ENCODE assay signal across 12 cellular contexts in genomic region chr7:130956417-130957139, GRCh38.
DNase-seq lines count a peak whose midpoint lies in the region; ATAC-seq, FAIRE-seq and TF ChIP-seq lines count a peak whose summit lies in the region.
"Had no signal": no experiment of that assay in that cellular context is flagged by ENCODE, and none has a peak within 500 bp of the region (broad histone marks: within the 10 kb centered on the region; RNA-seq: fewer than 3 reads in every experiment).

No MANE protein-coding gene starts in this region.

- peak overlapping the region; percentile 87 for H3K4me3 Mint-ChIP-seq in activated B cell treated with CpG ODN at 0.5 μM for 24 hours

- H3K36me3 Mint-ChIP-seq in activated B cell treated with CpG ODN at 0.5 μM for 24 hours (ENCODE audit: low read depth) = peaks cover 83% of the 10 kb centered on the region

- TF ChIP-seq CTCF in GM12865 (IDR thresholded peaks at IDR 0.05; ENCODE audit: insufficient read depth, low read depth, low read length, missing control alignments) = no peak
- TF ChIP-seq CTCF in activated B cell treated with CpG ODN at 0.5 μM for 24 hours (IDR thresholded peaks at IDR 0.05) = no peak
- TF ChIP-seq CTCF in keratinocyte (optimal IDR thresholded peaks at IDR 0.05 in 1 of 3, IDR thresholded peaks at IDR 0.05 in 1 of 3, conservative IDR thresholded peaks at IDR 0.05 in 1 of 3; ENCODE audit: extremely low read depth in 1 of 3, insufficient read depth in 2 of 3, low read length in 3 of 3) = no peak

- H3K9me3 Mint-ChIP-seq in activated B cell treated with CpG ODN at 0.5 μM for 24 hours = no peaks in the 10 kb centered on the region

- H3K36me3 ChIP-seq in ACC112 (ENCODE audit: insufficient read depth, low read length) (peaks cover 17% of the 10 kb centered on the region), keratinocyte (ENCODE audit: control insufficient read depth in 2 of 2, extremely low read depth in 1 of 2, insufficient read depth in 2 of 2, low read length in 2 of 2) (peaks cover 5 to 9% of the 10 kb centered on the region in 2 experiments)

- no peaks in the 10 kb centered on the region for H3K27me3 Mint-ChIP-seq in activated B cell treated with CpG ODN at 0.5 μM for 24 hours

- DNase-seq in GM12865 (ENCODE audit: low read depth) = no peak
- DNase-seq in activated B cell treated with CpG ODN at 0.5 μM for 24 hours = no peak
- no peak for DNase-seq in keratinocyte (ENCODE audit: low read depth, low spot score)
- no peak for DNase-seq in kidney tubule cell (ENCODE audit: low spot score)
- DNase-seq in NCI-H1105 treated with DMSO at 0.1 percent for 48 hours (lab: John Stamatoyannopoulos, UW) = no peak
- DNase-seq in substantia nigra (lab: John Stamatoyannopoulos, UW) = no peak
- DNase-seq: Calu3, NCI-H69 had no signal

- H3K27me3 ChIP-seq in ACC112 (ENCODE audit: insufficient read depth, low read length) = no peaks in the 10 kb centered on the region
- H3K27me3 ChIP-seq in keratinocyte (ENCODE audit: control insufficient read depth, extremely low read depth, insufficient read depth, low read length) = no peaks in the 10 kb centered on the region

- CTCF ChIA-PET in activated B cell treated with CpG ODN at 0.5 μM for 24 hours (lab: Charles Lee) = interaction anchor here (0.8 to 4.0 kb wide), 9 partner anchors 11 to 83 kb away, joined by 3 to 19 read pairs (median 4); no protein-coding TSS in a partner anchor

- no peak for FAIRE-seq in keratinocyte (lab: Jason Lieb, UNC)
- FAIRE-seq: GM18507, K562 had no signal

- H3K4me2 ChIP-seq in keratinocyte (ENCODE audit: control insufficient read depth, extremely low read depth, insufficient read depth, low read depth, low read length) = peak overlapping the region; percentile 13

- H3K27ac Mint-ChIP-seq in activated B cell treated with CpG ODN at 0.5 μM for 24 hours = peak overlapping the region; percentile 78

- intact Hi-C loops in activated B cell treated with CpG ODN at 0.5 μM for 24 hours (cut with micrococcal nuclease) = no loop called here

- H3K4me1 Mint-ChIP-seq in activated B cell treated with CpG ODN at 0.5 μM for 24 hours = peaks cover 79% of the 10 kb centered on the region

- no peaks in the 10 kb centered on the region for H4K20me1 ChIP-seq in keratinocyte (ENCODE audit: control insufficient read depth, extremely low read depth, insufficient read depth, low read length)

- H3K27ac ChIP-seq in ACC112 (ENCODE audit: low read depth, low read length) = peak overlapping the region; percentile 37
- H3K27ac ChIP-seq in keratinocyte (ENCODE audit: control insufficient read depth, insufficient read depth, low read length) = no peak overlapping the region
- no peak overlapping the region for H3K27ac ChIP-seq in substantia nigra (ENCODE audit: low read depth, low read length, poor library complexity, severe bottlenecking)

- H3K79me2 ChIP-seq in ACC112 (ENCODE audit: control insufficient read depth, insufficient read depth, low read length, unreplicated experiment) (peaks cover 92% of the 10 kb centered on the region), keratinocyte (ENCODE audit: control insufficient read depth, insufficient read depth, low read length) (peaks cover 78% of the 10 kb centered on the region)

- H3K9me1 ChIP-seq in keratinocyte (ENCODE audit: control insufficient read depth, extremely low read depth, insufficient read depth, low read length) = no peaks in the 10 kb centered on the region

- H3K9me3 ChIP-seq in keratinocyte (ENCODE audit: control insufficient read depth, low read depth, low read length) = no peaks in the 10 kb centered on the region

- POLR2A ChIA-PET in activated B cell treated with CpG ODN at 0.5 μM for 24 hours (lab: Charles Lee) = interaction anchor here (0.6 to 9.3 kb wide), 10 partner anchors 10 to 150 kb away, joined by 3 to 117 read pairs (median 4); no protein-coding TSS in a partner anchor

- dilution Hi-C loops in keratinocyte (cut with MboI; ENCODE audit: extremely low pct_ligation_motif_present, low sequenced_read_pairs) = no loop called here

- no peak overlapping the region for H2AFZ ChIP-seq in ACC112 (ENCODE audit: low read length, unreplicated experiment)
- no peak overlapping the region for H2AFZ ChIP-seq in keratinocyte (ENCODE audit: control insufficient read depth, low read length)

- no peak overlapping the region for H3K9ac ChIP-seq in keratinocyte (ENCODE audit: control insufficient read depth, extremely low read depth, insufficient read depth, low read length)

- H3K4me3 ChIP-seq in ACC112 (ENCODE audit: low read depth, low read length) (peak overlapping the region; percentile 23; the same call in 1 of the 2 replicates), GM12865 (ENCODE audit: low read depth, low read length) (peak overlapping the region; percentile 84), keratinocyte (ENCODE audit: control insufficient read depth in 2 of 3, extremely low read depth in 1 of 3, insufficient read depth in 2 of 3, low read depth in 1 of 3, low read length in 3 of 3) (no peak overlapping the region)
- H3K4me3 ChIP-seq: K562 had no signal

- no peak for ATAC-seq in activated B cell treated with CpG ODN at 0.5 μM for 24 hours (ENCODE audit: low read depth)
- ATAC-seq in GM21529 (IDR thresholded peaks at IDR 0.05; ENCODE audit: unreplicated experiment) = no peak
- ATAC-seq: K562 had no signal

- H3K4me1 ChIP-seq in ACC112 (ENCODE audit: control insufficient read depth, insufficient read depth, low read length, unreplicated experiment) (peaks cover 42% of the 10 kb centered on the region), keratinocyte (ENCODE audit: control insufficient read depth, extremely low read depth, insufficient read depth, low read length) (peaks cover 24% of the 10 kb centered on the region)

Comparison
In these comparisons a context has a peak if more than half of its experiments do, and no peak if none do; other contexts are left out.
1. H3K4me3 ChIP-seq: peak in ACC112 (single experiment) and GM12865 (single experiment); none in keratinocyte (0 of 3).